1 cellular context compared by ENCODE assay signal in genomic region chr9:72703574-72703973, GRCh38.
TF ChIP-seq lines count a peak whose summit lies in the region.

No MANE protein-coding gene starts in this region.

TF ChIP-seq in GM23338, 12 proteins besides CTCF, POLR2A, EP300 and RAD21 (continued from another document):
- TF ChIP-seq, protein P1, sequence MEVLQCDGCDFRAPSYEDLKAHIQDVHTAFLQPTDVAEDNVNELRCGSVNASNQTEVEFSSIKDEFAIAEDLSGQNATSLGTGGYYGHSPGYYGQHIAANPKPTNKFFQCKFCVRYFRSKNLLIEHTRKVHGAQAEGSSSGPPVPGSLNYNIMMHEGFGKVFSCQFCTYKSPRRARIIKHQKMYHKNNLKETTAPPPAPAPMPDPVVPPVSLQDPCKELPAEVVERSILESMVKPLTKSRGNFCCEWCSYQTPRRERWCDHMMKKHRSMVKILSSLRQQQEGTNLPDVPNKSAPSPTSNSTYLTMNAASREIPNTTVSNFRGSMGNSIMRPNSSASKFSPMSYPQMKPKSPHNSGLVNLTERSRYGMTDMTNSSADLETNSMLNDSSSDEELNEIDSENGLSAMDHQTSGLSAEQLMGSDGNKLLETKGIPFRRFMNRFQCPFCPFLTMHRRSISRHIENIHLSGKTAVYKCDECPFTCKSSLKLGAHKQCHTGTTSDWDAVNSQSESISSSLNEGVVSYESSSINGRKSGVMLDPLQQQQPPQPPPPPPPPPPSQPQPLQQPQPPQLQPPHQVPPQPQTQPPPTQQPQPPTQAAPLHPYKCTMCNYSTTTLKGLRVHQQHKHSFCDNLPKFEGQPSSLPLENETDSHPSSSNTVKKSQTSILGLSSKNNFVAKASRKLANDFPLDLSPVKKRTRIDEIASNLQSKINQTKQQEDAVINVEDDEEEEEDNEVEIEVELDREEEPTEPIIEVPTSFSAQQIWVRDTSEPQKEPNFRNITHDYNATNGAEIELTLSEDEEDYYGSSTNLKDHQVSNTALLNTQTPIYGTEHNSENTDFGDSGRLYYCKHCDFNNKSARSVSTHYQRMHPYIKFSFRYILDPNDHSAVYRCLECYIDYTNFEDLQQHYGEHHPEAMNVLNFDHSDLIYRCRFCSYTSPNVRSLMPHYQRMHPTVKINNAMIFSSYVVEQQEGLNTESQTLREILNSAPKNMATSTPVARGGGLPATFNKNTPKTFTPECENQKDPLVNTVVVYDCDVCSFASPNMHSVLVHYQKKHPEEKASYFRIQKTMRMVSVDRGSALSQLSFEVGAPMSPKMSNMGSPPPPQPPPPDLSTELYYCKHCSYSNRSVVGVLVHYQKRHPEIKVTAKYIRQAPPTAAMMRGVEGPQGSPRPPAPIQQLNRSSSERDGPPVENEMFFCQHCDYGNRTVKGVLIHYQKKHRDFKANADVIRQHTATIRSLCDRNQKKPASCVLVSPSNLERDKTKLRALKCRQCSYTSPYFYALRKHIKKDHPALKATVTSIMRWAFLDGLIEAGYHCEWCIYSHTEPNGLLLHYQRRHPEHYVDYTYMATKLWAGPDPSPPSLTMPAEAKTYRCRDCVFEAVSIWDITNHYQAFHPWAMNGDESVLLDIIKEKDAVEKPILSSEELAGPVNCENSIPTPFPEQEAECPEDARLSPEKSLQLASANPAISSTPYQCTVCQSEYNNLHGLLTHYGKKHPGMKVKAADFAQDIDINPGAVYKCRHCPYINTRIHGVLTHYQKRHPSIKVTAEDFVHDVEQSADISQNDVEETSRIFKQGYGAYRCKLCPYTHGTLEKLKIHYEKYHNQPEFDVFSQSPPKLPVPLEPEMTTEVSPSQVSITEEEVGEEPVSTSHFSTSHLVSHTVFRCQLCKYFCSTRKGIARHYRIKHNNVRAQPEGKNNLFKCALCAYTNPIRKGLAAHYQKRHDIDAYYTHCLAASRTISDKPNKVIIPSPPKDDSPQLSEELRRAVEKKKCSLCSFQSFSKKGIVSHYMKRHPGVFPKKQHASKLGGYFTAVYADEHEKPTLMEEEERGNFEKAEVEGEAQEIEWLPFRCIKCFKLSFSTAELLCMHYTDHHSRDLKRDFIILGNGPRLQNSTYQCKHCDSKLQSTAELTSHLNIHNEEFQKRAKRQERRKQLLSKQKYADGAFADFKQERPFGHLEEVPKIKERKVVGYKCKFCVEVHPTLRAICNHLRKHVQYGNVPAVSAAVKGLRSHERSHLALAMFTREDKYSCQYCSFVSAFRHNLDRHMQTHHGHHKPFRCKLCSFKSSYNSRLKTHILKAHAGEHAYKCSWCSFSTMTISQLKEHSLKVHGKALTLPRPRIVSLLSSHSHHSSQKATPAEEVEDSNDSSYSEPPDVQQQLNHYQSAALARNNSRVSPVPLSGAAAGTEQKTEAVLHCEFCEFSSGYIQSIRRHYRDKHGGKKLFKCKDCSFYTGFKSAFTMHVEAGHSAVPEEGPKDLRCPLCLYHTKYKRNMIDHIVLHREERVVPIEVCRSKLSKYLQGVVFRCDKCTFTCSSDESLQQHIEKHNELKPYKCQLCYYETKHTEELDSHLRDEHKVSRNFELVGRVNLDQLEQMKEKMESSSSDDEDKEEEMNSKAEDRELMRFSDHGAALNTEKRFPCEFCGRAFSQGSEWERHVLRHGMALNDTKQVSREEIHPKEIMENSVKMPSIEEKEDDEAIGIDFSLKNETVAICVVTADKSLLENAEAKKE (CRISPR knock-in tag; IDR thresholded peaks at IDR 0.05): no peak
